ENCODE assay signal across 2 cellular contexts in genomic region chrX:19072372-19072771, GRCh38.
TF ChIP-seq lines count a peak whose summit lies in the region.

No MANE protein-coding gene starts in this region.

TF ChIP-seq in A549, 52 proteins besides CTCF, POLR2A, EP300 and RAD21 (continued from another document):
- TF ChIP-seq HES2 (IDR thresholded peaks at IDR 0.05) (no peak), GATA3 (IDR thresholded peaks at IDR 0.05; ENCODE audit: borderline replicate concordance) (peak; percentile 70), FOSL2 (IDR thresholded peaks at IDR 0.05) (peak; percentile 14; the same call in 1 of the 2 replicates), FOSL2 (CRISPR knock-in tag; IDR thresholded peaks at IDR 0.05) (peak; percentile 61; the same call in 1 of the 2 replicates), HOXB13 (CRISPR knock-in tag; IDR thresholded peaks at IDR 0.05; ENCODE audit: low read depth) (no peak), MAZ (IDR thresholded peaks at IDR 0.05; ENCODE audit: borderline replicate concordance, low read depth, low read length) (no peak), NPAS2 (CRISPR knock-in tag; IDR thresholded peaks at IDR 0.05; ENCODE audit: borderline replicate concordance) (no peak), JUNB (IDR thresholded peaks at IDR 0.05) (peak; percentile 46; the same call in 1 of the 2 replicates), MAX (IDR thresholded peaks at IDR 0.05) (no peak)
- TF ChIP-seq, protein P1, sequence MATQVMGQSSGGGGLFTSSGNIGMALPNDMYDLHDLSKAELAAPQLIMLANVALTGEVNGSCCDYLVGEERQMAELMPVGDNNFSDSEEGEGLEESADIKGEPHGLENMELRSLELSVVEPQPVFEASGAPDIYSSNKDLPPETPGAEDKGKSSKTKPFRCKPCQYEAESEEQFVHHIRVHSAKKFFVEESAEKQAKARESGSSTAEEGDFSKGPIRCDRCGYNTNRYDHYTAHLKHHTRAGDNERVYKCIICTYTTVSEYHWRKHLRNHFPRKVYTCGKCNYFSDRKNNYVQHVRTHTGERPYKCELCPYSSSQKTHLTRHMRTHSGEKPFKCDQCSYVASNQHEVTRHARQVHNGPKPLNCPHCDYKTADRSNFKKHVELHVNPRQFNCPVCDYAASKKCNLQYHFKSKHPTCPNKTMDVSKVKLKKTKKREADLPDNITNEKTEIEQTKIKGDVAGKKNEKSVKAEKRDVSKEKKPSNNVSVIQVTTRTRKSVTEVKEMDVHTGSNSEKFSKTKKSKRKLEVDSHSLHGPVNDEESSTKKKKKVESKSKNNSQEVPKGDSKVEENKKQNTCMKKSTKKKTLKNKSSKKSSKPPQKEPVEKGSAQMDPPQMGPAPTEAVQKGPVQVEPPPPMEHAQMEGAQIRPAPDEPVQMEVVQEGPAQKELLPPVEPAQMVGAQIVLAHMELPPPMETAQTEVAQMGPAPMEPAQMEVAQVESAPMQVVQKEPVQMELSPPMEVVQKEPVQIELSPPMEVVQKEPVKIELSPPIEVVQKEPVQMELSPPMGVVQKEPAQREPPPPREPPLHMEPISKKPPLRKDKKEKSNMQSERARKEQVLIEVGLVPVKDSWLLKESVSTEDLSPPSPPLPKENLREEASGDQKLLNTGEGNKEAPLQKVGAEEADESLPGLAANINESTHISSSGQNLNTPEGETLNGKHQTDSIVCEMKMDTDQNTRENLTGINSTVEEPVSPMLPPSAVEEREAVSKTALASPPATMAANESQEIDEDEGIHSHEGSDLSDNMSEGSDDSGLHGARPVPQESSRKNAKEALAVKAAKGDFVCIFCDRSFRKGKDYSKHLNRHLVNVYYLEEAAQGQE (IDR thresholded peaks at IDR 0.05) = no peak
- TF ChIP-seq, protein P2, sequence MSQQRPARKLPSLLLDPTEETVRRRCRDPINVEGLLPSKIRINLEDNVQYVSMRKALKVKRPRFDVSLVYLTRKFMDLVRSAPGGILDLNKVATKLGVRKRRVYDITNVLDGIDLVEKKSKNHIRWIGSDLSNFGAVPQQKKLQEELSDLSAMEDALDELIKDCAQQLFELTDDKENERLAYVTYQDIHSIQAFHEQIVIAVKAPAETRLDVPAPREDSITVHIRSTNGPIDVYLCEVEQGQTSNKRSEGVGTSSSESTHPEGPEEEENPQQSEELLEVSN (IDR thresholded peaks at IDR 0.05; ENCODE audit: borderline replicate concordance, low read depth) = no peak

TF ChIP-seq in HepG2, 621 proteins besides CTCF, POLR2A, EP300 and RAD21 (continued from another document and continues in another):
- no peak for TF ChIP-seq ZNF333 (CRISPR knock-in tag; IDR thresholded peaks at IDR 0.05; ENCODE audit: borderline replicate concordance)
- TF ChIP-seq, protein P3, sequence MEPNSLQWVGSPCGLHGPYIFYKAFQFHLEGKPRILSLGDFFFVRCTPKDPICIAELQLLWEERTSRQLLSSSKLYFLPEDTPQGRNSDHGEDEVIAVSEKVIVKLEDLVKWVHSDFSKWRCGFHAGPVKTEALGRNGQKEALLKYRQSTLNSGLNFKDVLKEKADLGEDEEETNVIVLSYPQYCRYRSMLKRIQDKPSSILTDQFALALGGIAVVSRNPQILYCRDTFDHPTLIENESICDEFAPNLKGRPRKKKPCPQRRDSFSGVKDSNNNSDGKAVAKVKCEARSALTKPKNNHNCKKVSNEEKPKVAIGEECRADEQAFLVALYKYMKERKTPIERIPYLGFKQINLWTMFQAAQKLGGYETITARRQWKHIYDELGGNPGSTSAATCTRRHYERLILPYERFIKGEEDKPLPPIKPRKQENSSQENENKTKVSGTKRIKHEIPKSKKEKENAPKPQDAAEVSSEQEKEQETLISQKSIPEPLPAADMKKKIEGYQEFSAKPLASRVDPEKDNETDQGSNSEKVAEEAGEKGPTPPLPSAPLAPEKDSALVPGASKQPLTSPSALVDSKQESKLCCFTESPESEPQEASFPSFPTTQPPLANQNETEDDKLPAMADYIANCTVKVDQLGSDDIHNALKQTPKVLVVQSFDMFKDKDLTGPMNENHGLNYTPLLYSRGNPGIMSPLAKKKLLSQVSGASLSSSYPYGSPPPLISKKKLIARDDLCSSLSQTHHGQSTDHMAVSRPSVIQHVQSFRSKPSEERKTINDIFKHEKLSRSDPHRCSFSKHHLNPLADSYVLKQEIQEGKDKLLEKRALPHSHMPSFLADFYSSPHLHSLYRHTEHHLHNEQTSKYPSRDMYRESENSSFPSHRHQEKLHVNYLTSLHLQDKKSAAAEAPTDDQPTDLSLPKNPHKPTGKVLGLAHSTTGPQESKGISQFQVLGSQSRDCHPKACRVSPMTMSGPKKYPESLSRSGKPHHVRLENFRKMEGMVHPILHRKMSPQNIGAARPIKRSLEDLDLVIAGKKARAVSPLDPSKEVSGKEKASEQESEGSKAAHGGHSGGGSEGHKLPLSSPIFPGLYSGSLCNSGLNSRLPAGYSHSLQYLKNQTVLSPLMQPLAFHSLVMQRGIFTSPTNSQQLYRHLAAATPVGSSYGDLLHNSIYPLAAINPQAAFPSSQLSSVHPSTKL (CRISPR knock-in tag; IDR thresholded peaks at IDR 0.05) = peak; percentile 42; the same call in 1 of the 2 replicates
- no peak for TF ChIP-seq ZSCAN12 (CRISPR knock-in tag; IDR thresholded peaks at IDR 0.05)
- TF ChIP-seq ZFY (CRISPR knock-in tag; IDR thresholded peaks at IDR 0.05) = no peak
- no peak for TF ChIP-seq ZNF652 (CRISPR knock-in tag; IDR thresholded peaks at IDR 0.05; ENCODE audit: borderline replicate concordance, low read depth)
- no peak for TF ChIP-seq SSRP1 (CRISPR knock-in tag; IDR thresholded peaks at IDR 0.05)
- no peak for TF ChIP-seq ADNP (CRISPR knock-in tag; IDR thresholded peaks at IDR 0.05)
- no peak for TF ChIP-seq SRY (CRISPR knock-in tag; IDR thresholded peaks at IDR 0.05)
- peak; percentile 60; the same call in 1 of the 2 replicates for TF ChIP-seq JUNB (CRISPR knock-in tag; IDR thresholded peaks at IDR 0.05; ENCODE audit: borderline replicate concordance)
- no peak for TF ChIP-seq ATF7-NPFF (CRISPR knock-in tag; IDR thresholded peaks at IDR 0.05; ENCODE audit: low read depth)
- TF ChIP-seq GRHL1 (CRISPR knock-in tag; conservative IDR thresholded peaks at IDR 0.05) = no peak
- TF ChIP-seq ZNF704 (CRISPR knock-in tag; IDR thresholded peaks at IDR 0.05; ENCODE audit: borderline replicate concordance) = no peak
- TF ChIP-seq ZNF724P (CRISPR knock-in tag; IDR thresholded peaks at IDR 0.05; ENCODE audit: borderline replicate concordance) = no peak
- TF ChIP-seq ATF7 (IDR thresholded peaks at IDR 0.05) = no peak
- TF ChIP-seq ATF7 (CRISPR knock-in tag; IDR thresholded peaks at IDR 0.05) = no peak
- TF ChIP-seq SOX13 (IDR thresholded peaks at IDR 0.05) = no peak
- TF ChIP-seq SOX13 (CRISPR knock-in tag; conservative IDR thresholded peaks at IDR 0.05 in 1 of 2, IDR thresholded peaks at IDR 0.05 in 1 of 2) = no peak; a peak in 1 of 4 replicates
- peak; percentile 33; the same call in 1 of the 2 replicates for TF ChIP-seq TBX3 (IDR thresholded peaks at IDR 0.05; ENCODE audit: borderline replicate concordance)
- TF ChIP-seq, protein P4, sequence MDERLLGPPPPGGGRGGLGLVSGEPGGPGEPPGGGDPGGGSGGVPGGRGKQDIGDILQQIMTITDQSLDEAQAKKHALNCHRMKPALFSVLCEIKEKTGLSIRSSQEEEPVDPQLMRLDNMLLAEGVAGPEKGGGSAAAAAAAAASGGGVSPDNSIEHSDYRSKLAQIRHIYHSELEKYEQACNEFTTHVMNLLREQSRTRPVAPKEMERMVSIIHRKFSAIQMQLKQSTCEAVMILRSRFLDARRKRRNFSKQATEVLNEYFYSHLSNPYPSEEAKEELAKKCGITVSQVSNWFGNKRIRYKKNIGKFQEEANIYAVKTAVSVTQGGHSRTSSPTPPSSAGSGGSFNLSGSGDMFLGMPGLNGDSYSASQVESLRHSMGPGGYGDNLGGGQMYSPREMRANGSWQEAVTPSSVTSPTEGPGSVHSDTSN (CRISPR knock-in tag; IDR thresholded peaks at IDR 0.05) = no peak
- no peak for TF ChIP-seq PREB (CRISPR knock-in tag; IDR thresholded peaks at IDR 0.05)
- no peak for TF ChIP-seq ZFP36 (IDR thresholded peaks at IDR 0.05; ENCODE audit: borderline replicate concordance, low read depth, low read length, partially characterized antibody)
- TF ChIP-seq SPEN (CRISPR knock-in tag; IDR thresholded peaks at IDR 0.05; ENCODE audit: low read depth) = no peak
- TF ChIP-seq SIX1 (CRISPR knock-in tag; IDR thresholded peaks at IDR 0.05; ENCODE audit: borderline replicate concordance) = no peak
- TF ChIP-seq, protein P5, sequence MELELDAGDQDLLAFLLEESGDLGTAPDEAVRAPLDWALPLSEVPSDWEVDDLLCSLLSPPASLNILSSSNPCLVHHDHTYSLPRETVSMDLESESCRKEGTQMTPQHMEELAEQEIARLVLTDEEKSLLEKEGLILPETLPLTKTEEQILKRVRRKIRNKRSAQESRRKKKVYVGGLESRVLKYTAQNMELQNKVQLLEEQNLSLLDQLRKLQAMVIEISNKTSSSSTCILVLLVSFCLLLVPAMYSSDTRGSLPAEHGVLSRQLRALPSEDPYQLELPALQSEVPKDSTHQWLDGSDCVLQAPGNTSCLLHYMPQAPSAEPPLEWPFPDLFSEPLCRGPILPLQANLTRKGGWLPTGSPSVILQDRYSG (CRISPR knock-in tag; IDR thresholded peaks at IDR 0.05) = no peak
- no peak for TF ChIP-seq GLMP (CRISPR knock-in tag; IDR thresholded peaks at IDR 0.05; ENCODE audit: borderline replicate concordance)
- TF ChIP-seq ZNF747 (CRISPR knock-in tag; IDR thresholded peaks at IDR 0.05; ENCODE audit: borderline replicate concordance) = no peak
- TF ChIP-seq KDM6A (CRISPR knock-in tag; IDR thresholded peaks at IDR 0.05; ENCODE audit: low read depth) = no peak
- TF ChIP-seq KDM2A (CRISPR knock-in tag; IDR thresholded peaks at IDR 0.05; ENCODE audit: borderline replicate concordance, low read depth) = no peak
- no peak for TF ChIP-seq MXI1 (IDR thresholded peaks at IDR 0.05; ENCODE audit: borderline replicate concordance, low read depth, low read length)
- no peak for TF ChIP-seq AKAP8 (CRISPR knock-in tag; IDR thresholded peaks at IDR 0.05)
- TF ChIP-seq, protein P6, sequence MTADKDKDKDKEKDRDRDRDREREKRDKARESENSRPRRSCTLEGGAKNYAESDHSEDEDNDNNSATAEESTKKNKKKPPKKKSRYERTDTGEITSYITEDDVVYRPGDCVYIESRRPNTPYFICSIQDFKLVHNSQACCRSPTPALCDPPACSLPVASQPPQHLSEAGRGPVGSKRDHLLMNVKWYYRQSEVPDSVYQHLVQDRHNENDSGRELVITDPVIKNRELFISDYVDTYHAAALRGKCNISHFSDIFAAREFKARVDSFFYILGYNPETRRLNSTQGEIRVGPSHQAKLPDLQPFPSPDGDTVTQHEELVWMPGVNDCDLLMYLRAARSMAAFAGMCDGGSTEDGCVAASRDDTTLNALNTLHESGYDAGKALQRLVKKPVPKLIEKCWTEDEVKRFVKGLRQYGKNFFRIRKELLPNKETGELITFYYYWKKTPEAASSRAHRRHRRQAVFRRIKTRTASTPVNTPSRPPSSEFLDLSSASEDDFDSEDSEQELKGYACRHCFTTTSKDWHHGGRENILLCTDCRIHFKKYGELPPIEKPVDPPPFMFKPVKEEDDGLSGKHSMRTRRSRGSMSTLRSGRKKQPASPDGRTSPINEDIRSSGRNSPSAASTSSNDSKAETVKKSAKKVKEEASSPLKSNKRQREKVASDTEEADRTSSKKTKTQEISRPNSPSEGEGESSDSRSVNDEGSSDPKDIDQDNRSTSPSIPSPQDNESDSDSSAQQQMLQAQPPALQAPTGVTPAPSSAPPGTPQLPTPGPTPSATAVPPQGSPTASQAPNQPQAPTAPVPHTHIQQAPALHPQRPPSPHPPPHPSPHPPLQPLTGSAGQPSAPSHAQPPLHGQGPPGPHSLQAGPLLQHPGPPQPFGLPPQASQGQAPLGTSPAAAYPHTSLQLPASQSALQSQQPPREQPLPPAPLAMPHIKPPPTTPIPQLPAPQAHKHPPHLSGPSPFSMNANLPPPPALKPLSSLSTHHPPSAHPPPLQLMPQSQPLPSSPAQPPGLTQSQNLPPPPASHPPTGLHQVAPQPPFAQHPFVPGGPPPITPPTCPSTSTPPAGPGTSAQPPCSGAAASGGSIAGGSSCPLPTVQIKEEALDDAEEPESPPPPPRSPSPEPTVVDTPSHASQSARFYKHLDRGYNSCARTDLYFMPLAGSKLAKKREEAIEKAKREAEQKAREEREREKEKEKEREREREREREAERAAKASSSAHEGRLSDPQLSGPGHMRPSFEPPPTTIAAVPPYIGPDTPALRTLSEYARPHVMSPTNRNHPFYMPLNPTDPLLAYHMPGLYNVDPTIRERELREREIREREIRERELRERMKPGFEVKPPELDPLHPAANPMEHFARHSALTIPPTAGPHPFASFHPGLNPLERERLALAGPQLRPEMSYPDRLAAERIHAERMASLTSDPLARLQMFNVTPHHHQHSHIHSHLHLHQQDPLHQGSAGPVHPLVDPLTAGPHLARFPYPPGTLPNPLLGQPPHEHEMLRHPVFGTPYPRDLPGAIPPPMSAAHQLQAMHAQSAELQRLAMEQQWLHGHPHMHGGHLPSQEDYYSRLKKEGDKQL (CRISPR knock-in tag; IDR thresholded peaks at IDR 0.05; ENCODE audit: low read depth) = peak; percentile 35; the same call in 1 of the 2 replicates
- no peak for TF ChIP-seq YEATS4 (CRISPR knock-in tag; IDR thresholded peaks at IDR 0.05; ENCODE audit: borderline replicate concordance)
